ENCODE assay signal across 8 cellular contexts in genomic region chr17:68033636-68034451, GRCh38. TPM values are rescaled to one million over a fixed set of nuclear protein-coding genes. Genes with fewer than 3 reads are reported as not detected.
DNase-seq lines count a peak whose midpoint lies in the region; ATAC-seq and TF ChIP-seq lines count a peak whose summit lies in the region.

No MANE protein-coding gene starts in this region.

- H3K4ac ChIP-seq in IMR-90 (ENCODE audit: low read depth, low read length) = peak overlapping the region; percentile 35

- no peak overlapping the region; the same call in 1 of the 2 replicates for H3K27ac ChIP-seq in IMR-90 (ENCODE audit: insufficient read depth, low read length)

- no peaks in the 10 kb centered on the region for H3K27me3 Mint-ChIP-seq in WTC11 (ENCODE audit: low read depth)
- no peaks in the 10 kb centered on the region for H3K27me3 Mint-ChIP-seq in activated T-helper 2 cell treated with anti-CD3 and anti-CD28 coated beads, Interferon-gamma antibody, Interleukin-2, Interleukin-4, amounts not matched to agents 10 μg/mL and 5 μg/mL and 100 μg/mL, durations not matched to agents 14 hours and 24 hours and 36 hours (ENCODE audit: low read depth)

- in situ Hi-C loops in IMR-90 (cut with MboI; ENCODE audit: low sequenced_read_pairs) = no loop called here

- H3K9ac ChIP-seq in IMR-90 (ENCODE audit: low read depth, low read length) = no peak overlapping the region

- no peak overlapping the region for H3K23ac ChIP-seq in IMR-90 (ENCODE audit: low read depth, low read length)

- peaks cover 12% of the 10 kb centered on the region for H3K36me3 ChIP-seq in IMR-90 (ENCODE audit: control insufficient read depth, insufficient read depth, low read length)

- H3K56ac ChIP-seq in IMR-90 (ENCODE audit: extremely low read depth, insufficient read depth, low read length) = no peak overlapping the region

- peak overlapping the region; percentile 78 for H4K5ac ChIP-seq in IMR-90 (ENCODE audit: low read depth, low read length)

- H4K20me1 ChIP-seq in IMR-90 (ENCODE audit: insufficient read depth, low read length) = no peaks in the 10 kb centered on the region

- peak overlapping the region; percentile 37; the same call in 1 of the 2 replicates for H3K14ac ChIP-seq in IMR-90 (replicated peaks; ENCODE audit: low read depth, low read length)

- POLR2A ChIA-PET in IMR-90 (lab: Charles Lee; ENCODE audit: unreplicated experiment) = interaction anchor here (0.6 kb wide), 1 partner anchor 673 kb away, joined by 17 read pairs; no protein-coding TSS in a partner anchor
- POLR2A ChIA-PET in WTC11 (lab: Charles Lee) = interaction anchor here (0.5 to 2.3 kb wide), 7 partner anchors 11 to 610 kb away, joined by 3 to 16 read pairs (median 5); no protein-coding TSS in a partner anchor

- DNase-seq in COLO829 (ENCODE audit: low spot score) (peak; percentile 63), IMR-90 (peak; percentile 65), WTC11 (ENCODE audit: low spot score) (peak; percentile 48), iris pigment epithelial cell (ENCODE audit: low read depth) (peak; percentile 90)
- no peak for DNase-seq in activated T-helper 2 cell treated with anti-CD3 and anti-CD28 coated beads, Interferon-gamma antibody, Interleukin-2, Interleukin-4, amounts not matched to agents 10 μg/mL and 5 μg/mL and 100 μg/mL, durations not matched to agents 14 hours and 24 hours and 36 hours (ENCODE audit: low spot score)
- DNase-seq in activated CD4-positive, alpha-beta T cell treated with anti-CD3 and anti-CD28 coated beads, Interleukin-2, amount 50 U/mL, for 4 hours = no peak

- peak overlapping the region; percentile 41; the same call in 1 of the 2 replicates for H4K91ac ChIP-seq in IMR-90 (ENCODE audit: insufficient read depth, low read depth, low read length)

- H3K4me3 Mint-ChIP-seq in WTC11 = peak overlapping the region; percentile 61
- no peak overlapping the region for H3K4me3 Mint-ChIP-seq in activated T-helper 2 cell treated with anti-CD3 and anti-CD28 coated beads, Interferon-gamma antibody, Interleukin-2, Interleukin-4, amounts not matched to agents 10 μg/mL and 5 μg/mL and 100 μg/mL, durations not matched to agents 14 hours and 24 hours and 36 hours (ENCODE audit: low read depth)

- no peak for TF ChIP-seq RAD21 in IMR-90 (IDR thresholded peaks at IDR 0.05; ENCODE audit: low read length)

- no peak for TF ChIP-seq CTCF in IMR-90 (conservative IDR thresholded peaks at IDR 0.05; ENCODE audit: low read depth, low read length)
- no peak for TF ChIP-seq CTCF in WTC11 (IDR thresholded peaks at IDR 0.05)

- H3K4me2 ChIP-seq in IMR-90 (ENCODE audit: low read depth, low read length) = no peak overlapping the region

- peaks cover 30% of the 10 kb centered on the region for H3K36me3 Mint-ChIP-seq in WTC11
- peaks cover 32% of the 10 kb centered on the region for H3K36me3 Mint-ChIP-seq in activated T-helper 2 cell treated with anti-CD3 and anti-CD28 coated beads, Interferon-gamma antibody, Interleukin-2, Interleukin-4, amounts not matched to agents 10 μg/mL and 5 μg/mL and 100 μg/mL, durations not matched to agents 14 hours and 24 hours and 36 hours (ENCODE audit: low read depth)

- ATAC-seq in IMR-90 (ENCODE audit: low read depth) (peak; percentile 45), WTC11 (peak; percentile 81), HG02885 (IDR thresholded peaks at IDR 0.05; ENCODE audit: poor library complexity, unreplicated experiment) (no peak), GM18511 (IDR thresholded peaks at IDR 0.05; ENCODE audit: unreplicated experiment) (no peak)

- peaks cover 46% of the 10 kb centered on the region for H3K4me1 Mint-ChIP-seq in WTC11
- peaks cover 17% of the 10 kb centered on the region for H3K4me1 Mint-ChIP-seq in activated T-helper 2 cell treated with anti-CD3 and anti-CD28 coated beads, Interferon-gamma antibody, Interleukin-2, Interleukin-4, amounts not matched to agents 10 μg/mL and 5 μg/mL and 100 μg/mL, durations not matched to agents 14 hours and 24 hours and 36 hours (ENCODE audit: low read depth)

- 80% methylated on average over 1 of the region's 7 CpGs; no CpG with 5 or more reads in 1 of the 2 experiments for WGBS in IMR-90 (ENCODE audit: extremely low coverage in 2 of 2, insufficient read length in 1 of 2), 2 experiments

- no peak for TF ChIP-seq POLR2A in IMR-90 (IDR thresholded peaks at IDR 0.05; ENCODE audit: low read depth, low read length)

- 0 out of 2 replicates have a peak overlapping the region, but pooled peaks have one; percentile 52 for H2BK120ac ChIP-seq in IMR-90 (ENCODE audit: low read depth, low read length)

- H4K8ac ChIP-seq in IMR-90 (ENCODE audit: low read depth in 2 of 2, low read length in 2 of 2) = peak overlapping the region; percentile 5 to 81; a peak in 3 of 4 replicates

- dilution Hi-C loops in IMR-90 (cut with HindIII; ENCODE audit: low sequenced_read_pairs, unreplicated experiment) = no loop called here

- intact Hi-C loops in IMR-90 (cut with micrococcal nuclease) = no loop called here
- intact Hi-C loops in activated T-helper 2 cell treated with anti-CD3 and anti-CD28 coated beads, Interferon-gamma antibody, Interleukin-2, Interleukin-4, amounts not matched to agents 10 μg/mL and 5 μg/mL and 100 μg/mL, durations not matched to agents 14 hours and 24 hours and 36 hours (cut with micrococcal nuclease) = loop anchor here (10.0 kb wide), 1 partner anchor 71 kb away; no protein-coding TSS in a partner anchor

- H2AK9ac ChIP-seq in IMR-90 (replicated peaks; ENCODE audit: low read depth, low read length, poor library complexity) = peak overlapping the region; percentile 68

- peak overlapping the region; percentile 98 for H3K27ac Mint-ChIP-seq in WTC11
- H3K27ac Mint-ChIP-seq in activated T-helper 2 cell treated with anti-CD3 and anti-CD28 coated beads, Interferon-gamma antibody, Interleukin-2, Interleukin-4, amounts not matched to agents 10 μg/mL and 5 μg/mL and 100 μg/mL, durations not matched to agents 14 hours and 24 hours and 36 hours = no peak overlapping the region

- H2AFZ ChIP-seq in IMR-90 (replicated peaks; ENCODE audit: low read length, poor library complexity) = peak overlapping the region; percentile 89

- H3K9me3 Mint-ChIP-seq in WTC11 = no peaks in the 10 kb centered on the region
- no peaks in the 10 kb centered on the region for H3K9me3 Mint-ChIP-seq in activated T-helper 2 cell treated with anti-CD3 and anti-CD28 coated beads, Interferon-gamma antibody, Interleukin-2, Interleukin-4, amounts not matched to agents 10 μg/mL and 5 μg/mL and 100 μg/mL, durations not matched to agents 14 hours and 24 hours and 36 hours

- H2BK20ac ChIP-seq in IMR-90 (ENCODE audit: low read depth, low read length) = peak overlapping the region; percentile 20; the same call in 1 of the 2 replicates

- H3K4me1 ChIP-seq in IMR-90 (ENCODE audit: control insufficient read depth, insufficient read depth, low read length) = no peaks in the 10 kb centered on the region; the same call in 1 of the 2 replicates

- CTCF ChIA-PET in IMR-90 (lab: Yijun Ruan, JAX) = no interaction called here
- CTCF ChIA-PET in WTC11 (lab: Charles Lee) = interaction anchor here (0.5 to 1.4 kb wide), 5 partner anchors 11 to 219 kb away, joined by 3 to 7 read pairs (median 4); no protein-coding TSS in a partner anchor

- no peaks in the 10 kb centered on the region for H3K9me1 ChIP-seq in IMR-90 (ENCODE audit: insufficient read depth, low read length)

- H2AK5ac ChIP-seq in IMR-90 (ENCODE audit: low read depth, low read length) = peak overlapping the region; percentile 5; the same call in 1 of the 2 replicates

- peak overlapping the region; percentile 33; the same call in 1 of the 2 replicates for H3K18ac ChIP-seq in IMR-90 (ENCODE audit: low read depth, low read length)

- no peaks in the 10 kb centered on the region for H3K27me3 ChIP-seq in IMR-90 (ENCODE audit: control insufficient read depth, insufficient read depth, low read length)

- H2BK15ac ChIP-seq in IMR-90 (ENCODE audit: low read depth, low read length) = no peak overlapping the region; the same call in 2 of the 3 replicates

- no peak overlapping the region for H3K4me3 ChIP-seq in IMR-90 (ENCODE audit: insufficient read depth, low read depth, low read length)

- no TSS peak for BruUV-seq in IMR-90 (replicated peaks; lab: Mats Ljungman, UMichigan)

- peaks cover 5 to 13% of the 10 kb centered on the region in 2 experiments; a peak in 3 of 4 replicates for H3K79me1 ChIP-seq in IMR-90 (ENCODE audit: low read depth in 1 of 2, low read length in 2 of 2)

- H2BK5ac ChIP-seq in IMR-90 (ENCODE audit: low read depth, low read length, poor library complexity, severe bottlenecking) = no peak overlapping the region

- no peaks in the 10 kb centered on the region for H3K9me3 ChIP-seq in IMR-90 (ENCODE audit: control insufficient read depth, insufficient read depth, low read length)

TF ChIP-seq in IMR-90, 13 proteins besides CTCF, POLR2A, EP300 and RAD21 (continues in another document):
- no peak for TF ChIP-seq BHLHE40 (IDR thresholded peaks at IDR 0.05; ENCODE audit: low read depth, low read length)

TF ChIP-seq in WTC11, 78 proteins besides CTCF, POLR2A, EP300 and RAD21 (continues in another document):
- no peak for TF ChIP-seq JAZF1 (CRISPR knock-in tag; IDR thresholded peaks at IDR 0.05)
- TF ChIP-seq ZMAT4 (CRISPR knock-in tag; IDR thresholded peaks at IDR 0.05) = no peak
- no peak for TF ChIP-seq NR2C2 (CRISPR knock-in tag; IDR thresholded peaks at IDR 0.05)
- peak; percentile 93 for TF ChIP-seq ZNF121 (CRISPR knock-in tag; IDR thresholded peaks at IDR 0.05)

RNA-seq across cellular contexts. Expression of gene KPNA2, which starts 1.7 kb away (rescaled TPM):
- total RNA-seq in IMR-90 (2012; rRNA removed) (226 and 262 TPM in 2 replicates), WTC11 (2021) (426 to 466 TPM (median 431 TPM) in 3 replicates)
- 135 and 141 TPM in 2 replicates for polyA plus RNA-seq in IMR-90 (2012; rRNA removed)
- polyA plus RNA-seq in IMR-90 (2012; cell fraction: cytosol; rRNA removed) = 73.4 and 88.6 TPM in 2 replicates
- 53.3 and 67.4 TPM in 2 replicates for polyA plus RNA-seq in IMR-90 (2012; cell fraction: nucleus; rRNA removed; ENCODE audit: low replicate concordance)
- 247 and 255 TPM in 2 replicates for total RNA-seq in activated T-helper 2 cell treated with anti-CD3 and anti-CD28 coated beads, Interferon-gamma antibody, Interleukin-2, Interleukin-4, amounts not matched to agents 10 μg/mL and 5 μg/mL and 100 μg/mL, durations not matched to agents 14 hours and 24 hours and 36 hours

RNA-seq across cellular contexts. Expression of gene C17orf58, which starts 37.6 kb away (rescaled TPM):
- total RNA-seq in IMR-90 (2012; rRNA removed) (7.2 and 7.8 TPM in 2 replicates), WTC11 (2021) (27.4 to 29.5 TPM (median 28.2 TPM) in 3 replicates)
- 10.2 and 10.3 TPM in 2 replicates for polyA plus RNA-seq in IMR-90 (2012; rRNA removed)
- 7.5 and 8.1 TPM in 2 replicates for polyA plus RNA-seq in IMR-90 (2012; cell fraction: cytosol; rRNA removed)
- 2.8 and 6.2 TPM in 2 replicates for polyA plus RNA-seq in IMR-90 (2012; cell fraction: nucleus; rRNA removed; ENCODE audit: low replicate concordance)
- total RNA-seq in activated T-helper 2 cell treated with anti-CD3 and anti-CD28 coated beads, Interferon-gamma antibody, Interleukin-2, Interleukin-4, amounts not matched to agents 10 μg/mL and 5 μg/mL and 100 μg/mL, durations not matched to agents 14 hours and 24 hours and 36 hours = 22.7 and 23.0 TPM in 2 replicates

Comparison
In these comparisons a context has a peak if more than half of its experiments do, and no peak if none do; other contexts are left out.
1. DNase-seq: peak in COLO829 (single experiment), IMR-90 (single experiment), WTC11 (single experiment) and iris pigment epithelial cell (single experiment); none in activated T-helper 2 cell treated with anti-CD3 and anti-CD28 coated beads, Interferon-gamma antibody, Interleukin-2, Interleukin-4, amounts not matched to agents 10 μg/mL and 5 μg/mL and 100 μg/mL, durations not matched to agents 14 hours and 24 hours and 36 hours (single experiment) and activated CD4-positive, alpha-beta T cell treated with anti-CD3 and anti-CD28 coated beads, Interleukin-2, amount 50 U/mL, for 4 hours (0 of 2).
2. ATAC-seq: peak in IMR-90 (single experiment) and WTC11 (single experiment); none in HG02885 (single experiment) and GM18511 (single experiment).